ENCODE assay signal across 22 cellular contexts in genomic region chr3:194465920-194466570, GRCh38. TPM values are rescaled to one million over a fixed set of nuclear protein-coding genes. Genes with fewer than 3 reads are reported as not detected.
A peak's percentile ranks its signal among the peaks of the same experiment; 100 is the strongest.
DNase-seq lines count a peak whose midpoint lies in the region; ATAC-seq and TF ChIP-seq lines count a peak whose summit lies in the region.
"Had no signal": no experiment of that assay in that cellular context is flagged by ENCODE, and none has a peak within 500 bp of the region (broad histone marks: within the 10 kb centered on the region; RNA-seq: fewer than 3 reads in every experiment).

No MANE protein-coding gene starts in this region.

- peak overlapping the region; percentile 47 for H3K4me2 ChIP-seq in Loucy (ENCODE audit: low read depth, low read length, poor library complexity, severe bottlenecking)

- peaks cover 9% of the 10 kb centered on the region for H3K4me1 ChIP-seq in Loucy (ENCODE audit: insufficient read depth, low read length, poor library complexity, severe bottlenecking)
- H3K4me1 ChIP-seq: lower lobe of right lung had no signal

- H3K9me2 ChIP-seq in Loucy (replicated peaks; ENCODE audit: low read depth, low read length): no peaks in the 10 kb centered on the region

- H3K27me3 Mint-ChIP-seq in activated naive CD8-positive, alpha-beta T cell treated with anti-CD3 and anti-CD28 coated beads, Interleukin-2, amount 10 ng/mL, durations not matched to agents 7 days and 5 days: no peaks in the 10 kb centered on the region
- no peaks in the 10 kb centered on the region for H3K27me3 Mint-ChIP-seq in CD4-positive, alpha-beta T cell

- no peaks in the 10 kb centered on the region for H3K9me3 ChIP-seq in Loucy (ENCODE audit: insufficient read depth, low read depth, low read length)
- no peaks in the 10 kb centered on the region for H3K9me3 ChIP-seq in CD4-positive, alpha-beta T cell (ENCODE audit: control insufficient read depth, low read length)
- H3K9me3 ChIP-seq: heart right ventricle, lower lobe of right lung had no signal

- H3K4me1 Mint-ChIP-seq in activated naive CD8-positive, alpha-beta T cell treated with anti-CD3 and anti-CD28 coated beads, Interleukin-2, amount 10 ng/mL, durations not matched to agents 7 days and 5 days: peaks cover 4% of the 10 kb centered on the region
- H3K4me1 Mint-ChIP-seq in CD4-positive, alpha-beta T cell (ENCODE audit: low read depth): peaks cover 14% of the 10 kb centered on the region

- no peak overlapping the region for H2AFZ ChIP-seq in Loucy (ENCODE audit: low read length)

- ATAC-seq in GM18867 (IDR thresholded peaks at IDR 0.05; ENCODE audit: unreplicated experiment): peak; percentile 60
- ATAC-seq in activated naive CD8-positive, alpha-beta T cell treated with anti-CD3 and anti-CD28 coated beads, Interleukin-2, amount 10 ng/mL, durations not matched to agents 7 days and 5 days (ENCODE audit: low read depth): no peak
- no peak for ATAC-seq in CD4-positive, alpha-beta T cell (ENCODE audit: poor library complexity)
- ATAC-seq: lower lobe of right lung had no signal

- H3K36me3 Mint-ChIP-seq in activated naive CD8-positive, alpha-beta T cell treated with anti-CD3 and anti-CD28 coated beads, Interleukin-2, amount 10 ng/mL, durations not matched to agents 7 days and 5 days: peaks cover 2% of the 10 kb centered on the region
- peaks cover 10% of the 10 kb centered on the region for H3K36me3 Mint-ChIP-seq in CD4-positive, alpha-beta T cell (ENCODE audit: low read depth)

- no peaks in the 10 kb centered on the region for H3K9me3 Mint-ChIP-seq in activated naive CD8-positive, alpha-beta T cell treated with anti-CD3 and anti-CD28 coated beads, Interleukin-2, amount 10 ng/mL, durations not matched to agents 7 days and 5 days
- no peaks in the 10 kb centered on the region for H3K9me3 Mint-ChIP-seq in CD4-positive, alpha-beta T cell

- H3K27ac ChIP-seq in CD4-positive, alpha-beta T cell (ENCODE audit: low read depth, low read length): no peak overlapping the region
- no peak overlapping the region for H3K27ac ChIP-seq in dorsolateral prefrontal cortex
- H3K27ac ChIP-seq: heart right ventricle, lower lobe of right lung had no signal

- CTCF ChIA-PET in CD4-positive, alpha-beta T cell (lab: Charles Lee): interaction anchor here (0.8 kb wide), 1 partner anchor 20 kb away, joined by 3 read pairs; no protein-coding TSS in a partner anchor

- H4K20me1 ChIP-seq in Loucy (ENCODE audit: insufficient read depth, low read length, poor library complexity, severe bottlenecking): peaks cover 42% of the 10 kb centered on the region

- intact Hi-C loops in CD4-positive, alpha-beta T cell (cut with DNase I, micrococcal nuclease): no loop called here
- intact Hi-C loops in dorsolateral prefrontal cortex (cut with DNase I): no loop called here

- no peaks in the 10 kb centered on the region for H3F3A ChIP-seq in Loucy (ENCODE audit: low read depth)

- H3K4me3 ChIP-seq in Loucy (ENCODE audit: low read length, poor library complexity, severe bottlenecking): no peak overlapping the region
- no peak overlapping the region for H3K4me3 ChIP-seq in dorsolateral prefrontal cortex
- H3K4me3 ChIP-seq: lower lobe of right lung had no signal

- H3K27me3 ChIP-seq in Loucy (ENCODE audit: insufficient read depth, low read length, poor library complexity, severe bottlenecking) (no peaks in the 10 kb centered on the region), dorsolateral prefrontal cortex (no peaks in the 10 kb centered on the region)
- H3K27me3 ChIP-seq in CD4-positive, alpha-beta T cell (ENCODE audit: control insufficient read depth, insufficient read depth, low read length): no peaks in the 10 kb centered on the region
- H3K27me3 ChIP-seq: heart right ventricle had no signal

- H3K4me3 Mint-ChIP-seq in activated naive CD8-positive, alpha-beta T cell treated with anti-CD3 and anti-CD28 coated beads, Interleukin-2, amount 10 ng/mL, durations not matched to agents 7 days and 5 days: peak overlapping the region; percentile 4
- no peak overlapping the region for H3K4me3 Mint-ChIP-seq in CD4-positive, alpha-beta T cell

- TF ChIP-seq CTCF in Loucy (conservative IDR thresholded peaks at IDR 0.05; ENCODE audit: low read length): no peak
- no peak for TF ChIP-seq CTCF in CD4-positive, alpha-beta T cell (IDR thresholded peaks at IDR 0.05)
- TF ChIP-seq CTCF in dorsolateral prefrontal cortex (IDR thresholded peaks at IDR 0.05 in 54 of 56, conservative IDR thresholded peaks at IDR 0.05 in 2 of 56; ENCODE audit: low read depth in 1 of 56, partially characterized antibody in 56 of 56): no peak

- H3K9ac ChIP-seq in Loucy (ENCODE audit: low read depth, low read length, poor library complexity, severe bottlenecking): no peak overlapping the region

- H3K36me3 ChIP-seq in Loucy (ENCODE audit: insufficient read depth, low read length): peaks cover 6% of the 10 kb centered on the region; the same call in 1 of the 2 replicates
- H3K36me3 ChIP-seq: lower lobe of right lung had no signal

- DNase-seq in NOMO-1 treated with DMSO at 0.1 percent for 48 hours (lab: John Stamatoyannopoulos, UW; ENCODE audit: unreplicated experiment) (peak; percentile 33), NOMO-1 treated with dmso at 0.1 percent for 144 hours (lab: John Stamatoyannopoulos, UW; ENCODE audit: unreplicated experiment) (no peak), dorsolateral prefrontal cortex (no peak), occipital lobe (lab: John Stamatoyannopoulos, UW) (no peak)
- no peak for DNase-seq in activated naive CD8-positive, alpha-beta T cell treated with anti-CD3 and anti-CD28 coated beads, Interleukin-2, amount 10 ng/mL, durations not matched to agents 7 days and 5 days
- DNase-seq in CD4-positive, alpha-beta T cell: no peak
- DNase-seq: 8988T; activated CD4-positive, alpha-beta T cell treated with anti-CD3 and anti-CD28 coated beads for 48 hours; C1 segment of cervical spinal cord; caudate nucleus; DMS53; effector CD4-positive, alpha-beta T cell; heart right ventricle; lower lobe of right lung; NCI-H1417 treated with DMSO at 0.1 percent for 48 hours; NCI-H2171; right cardiac atrium; stimulated activated naive CD4-positive, alpha-beta T cell; T-helper 9 cell; trophoblast cell had no signal

- peaks cover 91% of the 10 kb centered on the region for H3K79me2 ChIP-seq in Loucy (ENCODE audit: insufficient read depth, low read length)

- POLR2A ChIA-PET in activated naive CD8-positive, alpha-beta T cell treated with anti-CD3 and anti-CD28 coated beads, Interleukin-2, amount 10 ng/mL, durations not matched to agents 7 days and 5 days (lab: Charles Lee): no interaction called here
- POLR2A ChIA-PET in CD4-positive, alpha-beta T cell (lab: Charles Lee): interaction anchor here (0.5 to 0.9 kb wide), 2 partner anchors 128 to 503 kb away, joined by 3 read pairs; no protein-coding TSS in a partner anchor

- no peak overlapping the region for H3K27ac Mint-ChIP-seq in activated naive CD8-positive, alpha-beta T cell treated with anti-CD3 and anti-CD28 coated beads, Interleukin-2, amount 10 ng/mL, durations not matched to agents 7 days and 5 days
- H3K27ac Mint-ChIP-seq in CD4-positive, alpha-beta T cell: no peak overlapping the region

RNA-seq across cellular contexts. Expression of gene ATP13A3, which starts 20.8 kb away (rescaled TPM):
- 10 to 100 TPM; 56.3 to 57.0 TPM for total RNA-seq in activated naive CD8-positive, alpha-beta T cell treated with anti-CD3 and anti-CD28 coated beads, Interleukin-2, amount 10 ng/mL, durations not matched to agents 7 days and 5 days
- total RNA-seq in CD4-positive, alpha-beta T cell: 10 to 100 TPM; 46.5 to 52.7 TPM
- 10 to 100 TPM; 47.4 to 93.2 (median 65.7) TPM for total RNA-seq in dorsolateral prefrontal cortex
- total RNA-seq in occipital lobe: 146 TPM
